Comparison of ENCODE assay signal across 1 cellular context in genomic region chr16:89607453-89607852, GRCh38.
TF ChIP-seq lines count a peak whose summit lies in the region.

No MANE protein-coding gene starts in this region.

TF ChIP-seq in K562, 482 proteins besides CTCF, POLR2A, EP300 and RAD21 (continued from another document and continues in another):
- no peak for TF ChIP-seq ATF2 (CRISPR knock-in tag; IDR thresholded peaks at IDR 0.05)
- no peak for TF ChIP-seq ZNF592 (IDR thresholded peaks at IDR 0.05)
- TF ChIP-seq ZKSCAN3 (CRISPR knock-in tag; IDR thresholded peaks at IDR 0.05): no peak
- TF ChIP-seq ZNF695 (CRISPR knock-in tag; IDR thresholded peaks at IDR 0.05): no peak
- no peak for TF ChIP-seq TFAM (CRISPR knock-in tag; conservative IDR thresholded peaks at IDR 0.05)
- TF ChIP-seq ZNF347 (CRISPR knock-in tag; IDR thresholded peaks at IDR 0.05; ENCODE audit: low read depth): no peak
- TF ChIP-seq MEF2A (IDR thresholded peaks at IDR 0.05; ENCODE audit: control insufficient read depth, low read depth, low read length): no peak
- no peak for TF ChIP-seq PTTG1 (tag; IDR thresholded peaks at IDR 0.05; ENCODE audit: low read depth)
- TF ChIP-seq ZNF707 (CRISPR knock-in tag; conservative IDR thresholded peaks at IDR 0.05): no peak
- no peak for TF ChIP-seq U2AF1 (optimal IDR thresholded peaks at IDR 0.05; ENCODE audit: low read depth, low read length)
- no peak for TF ChIP-seq COPS2 (conservative IDR thresholded peaks at IDR 0.05)
- TF ChIP-seq ZBTB7A (IDR thresholded peaks at IDR 0.05; ENCODE audit: borderline replicate concordance, control insufficient read depth, low read depth, low read length): no peak
- TF ChIP-seq NONO (IDR thresholded peaks at IDR 0.05; ENCODE audit: low read depth in 2 of 2, low read length in 1 of 2): no peak
- TF ChIP-seq ZNF583 (CRISPR knock-in tag; IDR thresholded peaks at IDR 0.05): no peak
- peak; percentile 49 for TF ChIP-seq PKNOX1 (IDR thresholded peaks at IDR 0.05)
- no peak for TF ChIP-seq HLTF (IDR thresholded peaks at IDR 0.05)
- no peak for TF ChIP-seq LARP7 (IDR thresholded peaks at IDR 0.05)
- peak; percentile 56 for TF ChIP-seq TAL1 (IDR thresholded peaks at IDR 0.05)
- TF ChIP-seq ZNF778 (CRISPR knock-in tag; IDR thresholded peaks at IDR 0.05): no peak
- no peak for TF ChIP-seq ZNF408 (CRISPR knock-in tag; IDR thresholded peaks at IDR 0.05; ENCODE audit: low read depth)
- peak; percentile 70 for TF ChIP-seq TEAD4 (IDR thresholded peaks at IDR 0.05; ENCODE audit: low read length)
- TF ChIP-seq TEAD4 (CRISPR knock-in tag; IDR thresholded peaks at IDR 0.05; ENCODE audit: borderline replicate concordance): no peak
- TF ChIP-seq HOXB6 (CRISPR knock-in tag; IDR thresholded peaks at IDR 0.05; ENCODE audit: borderline replicate concordance): no peak
- TF ChIP-seq ATF1 (CRISPR knock-in tag; IDR thresholded peaks at IDR 0.05): no peak
- TF ChIP-seq ATF1 (tag; IDR thresholded peaks at IDR 0.05): no peak
- no peak for TF ChIP-seq SFPQ (IDR thresholded peaks at IDR 0.05; ENCODE audit: low read depth, low read length)
- no peak for TF ChIP-seq ZBTB5 (IDR thresholded peaks at IDR 0.05)
- TF ChIP-seq SMAD1 (IDR thresholded peaks at IDR 0.05; ENCODE audit: low read depth, low read length, partially characterized antibody): no peak
- no peak for TF ChIP-seq POLR2AphosphoS2 (IDR thresholded peaks at IDR 0.05; ENCODE audit: low read length)
- TF ChIP-seq TRIM25 (IDR thresholded peaks at IDR 0.05; ENCODE audit: borderline replicate concordance): no peak
- no peak for TF ChIP-seq CTCFL (IDR thresholded peaks at IDR 0.05; ENCODE audit: borderline replicate concordance, insufficient read depth, low read depth, low read length, poor library complexity, severe bottlenecking)
- no peak for TF ChIP-seq RNF219 (CRISPR knock-in tag; IDR thresholded peaks at IDR 0.05)
- no peak for TF ChIP-seq CHCHD3 (CRISPR knock-in tag; IDR thresholded peaks at IDR 0.05)
- no peak for TF ChIP-seq FOS (IDR thresholded peaks at IDR 0.05; ENCODE audit: extremely low read depth, insufficient read length)
